Comparison of ENCODE assay signal across 7 cellular contexts in the genomic region with DNA sequence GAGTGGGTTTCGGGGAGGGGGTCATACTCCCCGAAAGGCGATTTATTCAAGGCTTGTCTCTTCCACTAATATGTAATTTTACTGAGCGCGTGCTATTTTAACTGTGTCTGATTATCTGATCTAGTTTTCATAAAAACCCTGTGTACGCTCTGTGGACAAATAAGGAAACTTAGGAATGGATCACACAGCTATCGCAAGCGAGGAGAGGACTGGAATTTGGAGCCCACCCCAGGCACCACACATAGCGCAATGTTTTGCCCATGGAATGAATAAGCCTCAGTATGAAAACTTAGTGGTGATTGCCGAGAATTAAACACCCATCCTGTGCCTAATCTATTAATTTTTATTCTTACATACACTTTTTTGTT. TPM values are rescaled to one million over a fixed set of nuclear protein-coding genes. Genes with fewer than 3 reads are reported as not detected.
DNase-seq lines count a peak whose midpoint lies in the region; ATAC-seq and TF ChIP-seq lines count a peak whose summit lies in the region.

No MANE protein-coding gene starts in this region.

- dilution Hi-C loops in mammary epithelial cell (cut with HindIII; ENCODE audit: low sequenced_read_pairs): no loop called here

- no peak for TF ChIP-seq EP300 in upper lobe of left lung (IDR thresholded peaks at IDR 0.05)

- H3K79me2 ChIP-seq in MM.1S (ENCODE audit: low read length): peaks cover 38% of the 10 kb centered on the region
- H3K79me2 ChIP-seq in mammary epithelial cell (ENCODE audit: insufficient read depth, low read length): peaks cover 32% of the 10 kb centered on the region

- CTCF ChIA-PET in mammary epithelial cell (lab: Charles Lee; ENCODE audit: low non-redundant PET): no interaction called here

- intact Hi-C loops in mammary epithelial cell (cut with micrococcal nuclease) (no loop called here), right lobe of liver (cut with DNase I) (no loop called here)

- in situ Hi-C loops in mammary epithelial cell (cut with MboI; ENCODE audit: low sequenced_read_pairs in 2 of 2): no loop called here

- 2% methylated on average over 10 of the region's 10 CpGs for WGBS in mammary epithelial cell (ENCODE audit: low coverage, missing lambda C conversion rate)
- 1% methylated on average over 10 of the region's 10 CpGs for WGBS in right lobe of liver (ENCODE audit: insufficient coverage, low coverage, low lambda C conversion rate, missing lambda C conversion rate)
- 0 to 1% methylated on average over 10 of the region's 10 CpGs for WGBS in upper lobe of left lung, 2 donors

- H3K27me3 ChIP-seq in GM06990 (replicated peaks; ENCODE audit: control insufficient read depth, insufficient read depth, low read length) (no peaks in the 10 kb centered on the region), MM.1S (replicated peaks; ENCODE audit: insufficient read depth, low read length) (no peaks in the 10 kb centered on the region), mammary epithelial cell (ENCODE audit: insufficient read depth, low read length) (no peaks in the 10 kb centered on the region), right lobe of liver (no peaks in the 10 kb centered on the region), upper lobe of left lung (no peaks in the 10 kb centered on the region)

- H3K4me2 ChIP-seq in MM.1S (ENCODE audit: low read depth, low read length) (peak overlapping the region; percentile 87), mammary epithelial cell (ENCODE audit: insufficient read depth, low read depth, low read length) (peak overlapping the region; percentile 91)

- H3K9me2 ChIP-seq in MM.1S (replicated peaks; ENCODE audit: insufficient read depth, low read length): no peaks in the 10 kb centered on the region

- no peaks in the 10 kb centered on the region for H3K9me3 ChIP-seq in MM.1S (replicated peaks; ENCODE audit: insufficient read depth, low read length)
- H3K9me3 ChIP-seq in mammary epithelial cell (replicated peaks; ENCODE audit: insufficient read depth, low read length): no peaks in the 10 kb centered on the region
- H3K9me3 ChIP-seq in right lobe of liver: no peaks in the 10 kb centered on the region
- no peaks in the 10 kb centered on the region for H3K9me3 ChIP-seq in upper lobe of left lung

- no peak for TF ChIP-seq POLR2A in right lobe of liver (IDR thresholded peaks at IDR 0.05)
- no peak for TF ChIP-seq POLR2A in upper lobe of left lung (IDR thresholded peaks at IDR 0.05)

- DNase-seq in GM06990 (ENCODE audit: extremely low read depth, insufficient read length) (no peak), MM.1S (no peak), mammary epithelial cell (peak; percentile 42), right lobe of liver (no peak), upper lobe of left lung (no peak), NCI-H187 treated with DMSO at 0.1 percent for 48 hours (lab: John Stamatoyannopoulos, UW) (no peak)

- H3K4me1 ChIP-seq in MM.1S (ENCODE audit: low read length) (peaks cover 26% of the 10 kb centered on the region), mammary epithelial cell (ENCODE audit: insufficient read depth, low read length) (peaks cover 23% of the 10 kb centered on the region), right lobe of liver (peaks cover 0 to 18% (median 7%) of the 10 kb centered on the region in 4 donors), upper lobe of left lung (peaks cover 19 to 32% (median 24%) of the 10 kb centered on the region in 4 donors)

- H3F3A ChIP-seq in MM.1S (ENCODE audit: insufficient read depth, low read length): peaks cover 56% of the 10 kb centered on the region

- ATAC-seq in right lobe of liver (peak; percentile 13 to 20 (median 16)), upper lobe of left lung (ENCODE audit: low FRiP score in 2 of 2) (peak; percentile 19 to 50), HG02623 (IDR thresholded peaks at IDR 0.05; ENCODE audit: unreplicated experiment) (no peak)

- BruUV-seq in mammary epithelial cell (replicated peaks; lab: Mats Ljungman, UMichigan): TSS peak; percentile 74

- H2AFZ ChIP-seq in MM.1S (ENCODE audit: low read length) (peak overlapping the region; percentile 80), mammary epithelial cell (ENCODE audit: low read depth, low read length) (peak overlapping the region; percentile 89)

- H4K20me1 ChIP-seq in MM.1S (ENCODE audit: insufficient read depth, low read length): peaks cover 39% of the 10 kb centered on the region
- H4K20me1 ChIP-seq in mammary epithelial cell (ENCODE audit: insufficient read depth, low read length): peaks cover 13% of the 10 kb centered on the region

- H3K4me3 ChIP-seq in GM06990 (replicated peaks; ENCODE audit: low read depth, low read length) (peak overlapping the region; percentile 70), MM.1S (ENCODE audit: low read length) (peak overlapping the region; percentile 99), mammary epithelial cell (replicated peaks in 1 of 3; ENCODE audit: insufficient read depth in 1 of 3, low read depth in 2 of 3, low read length in 3 of 3) (peak overlapping the region; percentile 73 to 96 (median 88)), right lobe of liver (peak overlapping the region; percentile 67 to 75 (median 73)), upper lobe of left lung (peak overlapping the region; percentile 27 to 92 (median 82))

- peak overlapping the region; percentile 80 for H3K27ac ChIP-seq in MM.1S (ENCODE audit: low read length)
- H3K27ac ChIP-seq in mammary epithelial cell (ENCODE audit: insufficient read depth, low read depth, low read length): peak overlapping the region; percentile 87
- H3K27ac ChIP-seq in right lobe of liver: peak overlapping the region in 2 of 3 donors; percentile 64 to 83
- H3K27ac ChIP-seq in upper lobe of left lung: peak overlapping the region; percentile 84 to 94 (median 91)

- no peak for TF ChIP-seq CTCF in GM06990 (IDR thresholded peaks at IDR 0.05; ENCODE audit: insufficient read depth, low read length, poor library complexity, severe bottlenecking)
- TF ChIP-seq CTCF in MM.1S (IDR thresholded peaks at IDR 0.05; ENCODE audit: low read length): no peak
- TF ChIP-seq CTCF in mammary epithelial cell (conservative IDR thresholded peaks at IDR 0.05 in 1 of 2, IDR thresholded peaks at IDR 0.05 in 1 of 2; ENCODE audit: extremely low read depth in 1 of 2, insufficient read depth in 1 of 2, low read depth in 1 of 2, low read length in 2 of 2): no peak
- TF ChIP-seq CTCF in right lobe of liver (IDR thresholded peaks at IDR 0.05): no peak
- peak in 1 of 6 experiments; percentile 5 for TF ChIP-seq CTCF in upper lobe of left lung (IDR thresholded peaks at IDR 0.05)

- H3K9ac ChIP-seq in MM.1S (ENCODE audit: low read length) (peak overlapping the region; percentile 96), mammary epithelial cell (ENCODE audit: insufficient read depth, low read length) (peak overlapping the region; percentile 85)

- H3K36me3 ChIP-seq in GM06990 (ENCODE audit: control insufficient read depth, insufficient read depth, low read length) (peaks cover 17% of the 10 kb centered on the region), MM.1S (replicated peaks; ENCODE audit: insufficient read depth, low read length) (peaks cover 22% of the 10 kb centered on the region), mammary epithelial cell (ENCODE audit: insufficient read depth, low read length) (peaks cover 33% of the 10 kb centered on the region), right lobe of liver (peaks cover 0 to 28% (median 15%) of the 10 kb centered on the region in 4 donors), upper lobe of left lung (peaks cover 19 to 32% (median 27%) of the 10 kb centered on the region in 4 donors)

RNA-seq across cellular contexts. Expression of a gene that starts 9.8 kb away (rescaled TPM):
- total RNA-seq in mammary epithelial cell (under 1 TPM in 1 of 2 donors, not detected in 1; 0.17 TPM), right lobe of liver (10 to 100 TPM in 1 of 6 experiments, 1 to 10 TPM in 2, under 1 TPM in 3; 0.28 to 12.0 (median 1.2) TPM), upper lobe of left lung (10 to 100 TPM in 3 of 6 donors, 1 to 10 TPM in 3; 3.9 to 13.7 (median 9.8) TPM)
- 0.10 TPM for polyA plus RNA-seq in mammary epithelial cell
- polyA minus RNA-seq in mammary epithelial cell: not detected

RNA-seq across cellular contexts. Expression of a gene that starts 29.3 kb away (rescaled TPM):
- total RNA-seq in mammary epithelial cell (10 to 100 TPM; 21.3 to 36.9 TPM), right lobe of liver (10 to 100 TPM in 1 of 6 experiments, 1 to 10 TPM in 5; 5.2 to 14.8 (median 7.3) TPM), upper lobe of left lung (10 to 100 TPM; 19.6 to 35.6 (median 25.3) TPM)
- polyA plus RNA-seq in mammary epithelial cell: 34.1 TPM
- polyA minus RNA-seq in mammary epithelial cell: 50.4 TPM
